Comparison of ENCODE assay signal across 20 cellular contexts in the genomic region with DNA sequence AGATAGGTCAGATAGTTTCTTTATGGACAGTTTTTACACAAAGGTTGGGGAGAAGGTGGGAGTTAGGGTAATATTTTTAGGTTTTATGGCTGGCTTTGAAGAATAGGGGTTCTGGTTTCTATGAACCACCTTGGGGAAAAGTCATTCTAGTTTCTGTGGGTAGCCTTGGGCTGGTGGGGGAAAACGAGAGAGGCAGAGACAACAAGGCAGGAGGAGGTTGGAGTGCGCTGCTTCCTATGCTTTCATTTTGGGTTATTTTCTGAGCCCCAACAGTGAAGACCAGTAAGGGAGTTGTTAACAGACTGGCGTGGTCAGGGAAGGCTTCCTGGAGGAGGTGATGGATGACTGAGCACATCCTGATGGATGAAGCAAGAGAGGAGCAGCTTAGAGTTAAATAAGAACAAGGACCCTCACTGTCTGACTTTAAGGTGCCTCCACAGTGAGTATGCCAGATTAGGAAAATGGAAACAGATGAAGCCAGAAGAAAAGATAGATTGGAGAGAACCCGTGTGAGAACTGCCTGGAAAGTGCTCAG.
DNase-seq lines count a peak whose midpoint lies in the region; ATAC-seq, FAIRE-seq and TF ChIP-seq lines count a peak whose summit lies in the region.
"Had no signal": no experiment of that assay in that cellular context is flagged by ENCODE, and none has a peak within 500 bp of the region (broad histone marks: within the 10 kb centered on the region; RNA-seq: fewer than 3 reads in every experiment).

No MANE protein-coding gene starts in this region.

- ATAC-seq in A549 = no peak
- ATAC-seq in K562 = no peak
- no peak for ATAC-seq in GM19395 (IDR thresholded peaks at IDR 0.05; ENCODE audit: unreplicated experiment)
- ATAC-seq in HG03571 (IDR thresholded peaks at IDR 0.05; ENCODE audit: unreplicated experiment) = no peak
- ATAC-seq: CD8-positive, alpha-beta T cell had no signal

- FAIRE-seq in A549 (lab: Jason Lieb, UNC) = no peak
- FAIRE-seq in K562 (lab: Jason Lieb, UNC) = no peak
- FAIRE-seq: G401.6, GM12892, GM19239 had no signal

- no TSS peak for BruUV-seq in K562 (replicated peaks; lab: Mats Ljungman, UMichigan)

- TF ChIP-seq POLR2A in A549 (IDR thresholded peaks at IDR 0.05; ENCODE audit: low read length) (no peak), K562 (conservative IDR thresholded peaks at IDR 0.05) (no peak)

- H2AFZ ChIP-seq in MM.1S (ENCODE audit: low read length) (no peak overlapping the region), K562 (ENCODE audit: low read depth, low read length) (no peak overlapping the region)

- TF ChIP-seq CTCF in A549 (IDR thresholded peaks at IDR 0.05) = no peak
- TF ChIP-seq CTCF in MM.1S (IDR thresholded peaks at IDR 0.05; ENCODE audit: low read length) = no peak
- no peak for TF ChIP-seq CTCF in K562 (IDR thresholded peaks at IDR 0.05 in 2 of 3, conservative IDR thresholded peaks at IDR 0.05 in 1 of 3; ENCODE audit: insufficient read depth in 2 of 3, low read depth in 1 of 3, low read length in 3 of 3)
- TF ChIP-seq CTCF in nephron progenitor cell (IDR thresholded peaks at IDR 0.05) = no peak

- no peaks in the 10 kb centered on the region for H3K9me3 ChIP-seq in A549
- H3K9me3 ChIP-seq in MM.1S (replicated peaks; ENCODE audit: insufficient read depth, low read length) = no peaks in the 10 kb centered on the region
- no peaks in the 10 kb centered on the region for H3K9me3 ChIP-seq in K562 (replicated peaks; ENCODE audit: control insufficient read depth, insufficient read depth, low read depth, low read length)
- H3K9me3 ChIP-seq: BLaER1, Caco-2 had no signal

- no peaks in the 10 kb centered on the region for H3K36me3 ChIP-seq in MM.1S (replicated peaks; ENCODE audit: insufficient read depth, low read length)
- H3K36me3 ChIP-seq in K562 (ENCODE audit: control insufficient read depth, insufficient read depth, low read length) = no peaks in the 10 kb centered on the region
- H3K36me3 ChIP-seq: BLaER1 had no signal

- H3K27ac ChIP-seq in A549 (no peak overlapping the region), MM.1S (ENCODE audit: low read length) (no peak overlapping the region), K562 (ENCODE audit: extremely low read depth, low read depth, low read length) (no peak overlapping the region)
- H3K27ac ChIP-seq: BLaER1, C4-2B had no signal

- WGBS in A549 (ENCODE audit: missing lambda C conversion rate) = 26% methylated on average over 4 of the region's 4 CpGs
- WGBS in K562 (ENCODE audit: insufficient coverage, low coverage, missing lambda C conversion rate) = 0% methylated on average over 4 of the region's 4 CpGs

- no peak for DNase-seq in A549 (ENCODE audit: low read depth in 1 of 2, low spot score in 1 of 2)
- peak; percentile 22 for DNase-seq in MM.1S
- no peak for DNase-seq in K562 (ENCODE audit: extremely low read depth in 1 of 4, low spot score in 3 of 4)
- no peak for DNase-seq in nephron progenitor cell
- DNase-seq: Caco-2; CD4-positive, CD25-positive, alpha-beta regulatory T cell; CD8-positive, alpha-beta T cell; DMS153; DND-41; GOT3; H7; HCEC 1CT had no signal

- H3K9me1 ChIP-seq in K562 (ENCODE audit: control insufficient read depth, insufficient read depth, low read length) = no peaks in the 10 kb centered on the region

- peaks cover 40% of the 10 kb centered on the region for H3K4me1 Mint-ChIP-seq in nephron progenitor cell
- H3K4me1 Mint-ChIP-seq: B cell; CD4-positive, CD25-positive, alpha-beta regulatory T cell had no signal

- no peaks in the 10 kb centered on the region for H3K36me3 Mint-ChIP-seq in nephron progenitor cell (ENCODE audit: low read depth)
- H3K36me3 Mint-ChIP-seq: CD4-positive, CD25-positive, alpha-beta regulatory T cell; CD8-positive, alpha-beta T cell had no signal

- in situ Hi-C loops in K562 (cut with MboI) = no loop called here

- intact Hi-C loops in K562 (cut with micrococcal nuclease) = no loop called here

- H4K20me1 ChIP-seq in MM.1S (ENCODE audit: insufficient read depth, low read length) = no peaks in the 10 kb centered on the region
- no peaks in the 10 kb centered on the region for H4K20me1 ChIP-seq in K562 (replicated peaks; ENCODE audit: control insufficient read depth, insufficient read depth, low read length)
- H4K20me1 ChIP-seq: BLaER1 had no signal

- H3K4me3 ChIP-seq in A549 = no peak overlapping the region
- H3K4me3 ChIP-seq in MM.1S (ENCODE audit: low read length) = no peak overlapping the region
- H3K4me3 ChIP-seq in K562 = no peak overlapping the region
- H3K4me3 ChIP-seq: BLaER1 had no signal

- H3K79me2 ChIP-seq in MM.1S (ENCODE audit: low read length) (no peaks in the 10 kb centered on the region), K562 (ENCODE audit: control insufficient read depth, insufficient read depth, low read length) (no peaks in the 10 kb centered on the region)

- TF ChIP-seq RAD21 in A549 (conservative IDR thresholded peaks at IDR 0.05 in 1 of 2, IDR thresholded peaks at IDR 0.05 in 1 of 2) (no peak), K562 (CRISPR knock-in tag; conservative IDR thresholded peaks at IDR 0.05 in 1 of 2, IDR thresholded peaks at IDR 0.05 in 1 of 2) (no peak)

- peak overlapping the region; percentile 1 for H3K27ac Mint-ChIP-seq in nephron progenitor cell
- H3K27ac Mint-ChIP-seq: B cell; CD4-positive, CD25-positive, alpha-beta regulatory T cell; CD8-positive, alpha-beta T cell had no signal

- H3F3A ChIP-seq in MM.1S (ENCODE audit: insufficient read depth, low read length) = peaks cover 3% of the 10 kb centered on the region; the same call in 1 of the 2 replicates

- H3K27me3 ChIP-seq in MM.1S (replicated peaks; ENCODE audit: insufficient read depth, low read length) (no peaks in the 10 kb centered on the region), K562 (ENCODE audit: control insufficient read depth in 2 of 2, insufficient read depth in 2 of 2, low read length in 2 of 2) (peaks cover 0 to 4% of the 10 kb centered on the region in 2 experiments; a peak in 2 of 5 replicates)
- H3K27me3 ChIP-seq: BLaER1 had no signal

- H3K9me2 ChIP-seq in MM.1S (replicated peaks; ENCODE audit: insufficient read depth, low read length) = no peaks in the 10 kb centered on the region

- H3K4me2 ChIP-seq in A549 (no peak overlapping the region), MM.1S (ENCODE audit: low read depth, low read length) (peak overlapping the region; percentile 35; the same call in 1 of the 2 replicates), K562 (ENCODE audit: insufficient read depth, low read length) (no peak overlapping the region)
- H3K4me2 ChIP-seq: BLaER1 had no signal

- no peaks in the 10 kb centered on the region for H3K4me1 ChIP-seq in A549
- 0 out of 2 replicates have a peak, but pooled peaks cover 5% of the 10 kb centered on the region for H3K4me1 ChIP-seq in MM.1S (ENCODE audit: low read length)
- no peaks in the 10 kb centered on the region for H3K4me1 ChIP-seq in K562 (replicated peaks in 1 of 2; ENCODE audit: control insufficient read depth in 2 of 2, insufficient read depth in 2 of 2, low read length in 2 of 2)
- H3K4me1 ChIP-seq: BLaER1, Caco-2 had no signal

- CTCF ChIA-PET in A549 (lab: Yijun Ruan, JAX) = no interaction called here
- CTCF ChIA-PET in K562 (lab: Yijun Ruan, JAX; ENCODE audit: low intra/inter-chr PET ratio) = no interaction called here

- H3K9ac ChIP-seq in MM.1S (ENCODE audit: low read length) (no peak overlapping the region), K562 (ENCODE audit: insufficient read depth in 1 of 2, low read depth in 2 of 2, low read length in 2 of 2) (no peak overlapping the region)
- H3K9ac ChIP-seq: BLaER1 had no signal

- no peak overlapping the region for H3K4me3 Mint-ChIP-seq in nephron progenitor cell
- H3K4me3 Mint-ChIP-seq: B cell; CD4-positive, CD25-positive, alpha-beta regulatory T cell; CD8-positive, alpha-beta T cell had no signal

- peaks cover 4% of the 10 kb centered on the region for H3K27me3 Mint-ChIP-seq in nephron progenitor cell (ENCODE audit: low read depth, poor library complexity)

- TF ChIP-seq EP300 in A549 (IDR thresholded peaks at IDR 0.05) (no peak), K562 (IDR thresholded peaks at IDR 0.05; ENCODE audit: low read length) (no peak)

- H3K9me3 Mint-ChIP-seq in nephron progenitor cell = no peaks in the 10 kb centered on the region
- H3K9me3 Mint-ChIP-seq: CD4-positive, CD25-positive, alpha-beta regulatory T cell; CD8-positive, alpha-beta T cell had no signal

- POLR2A ChIA-PET in A549 (lab: Yijun Ruan, JAX) (no interaction called here), K562 (lab: Yijun Ruan, JAX) (no interaction called here)

TF ChIP-seq in A549, 52 proteins besides CTCF, POLR2A, EP300 and RAD21:
- TF ChIP-seq ELK1 (IDR thresholded peaks at IDR 0.05; ENCODE audit: low read depth, low read length) (no peak), EHF (CRISPR knock-in tag; IDR thresholded peaks at IDR 0.05) (no peak), ZFP36 (IDR thresholded peaks at IDR 0.05; ENCODE audit: borderline replicate concordance, partially characterized antibody) (peak; percentile 67), JUNB (IDR thresholded peaks at IDR 0.05) (no peak)

TF ChIP-seq in K562, 482 proteins besides CTCF, POLR2A, EP300 and RAD21 (continues in another document):
- peak; percentile 85 for TF ChIP-seq ZFP36 (IDR thresholded peaks at IDR 0.05; ENCODE audit: low read depth, low read length, partially characterized antibody)
- no peak for TF ChIP-seq TCF7L2 (IDR thresholded peaks at IDR 0.05; ENCODE audit: low read depth, low read length)
- TF ChIP-seq, protein P1, sequence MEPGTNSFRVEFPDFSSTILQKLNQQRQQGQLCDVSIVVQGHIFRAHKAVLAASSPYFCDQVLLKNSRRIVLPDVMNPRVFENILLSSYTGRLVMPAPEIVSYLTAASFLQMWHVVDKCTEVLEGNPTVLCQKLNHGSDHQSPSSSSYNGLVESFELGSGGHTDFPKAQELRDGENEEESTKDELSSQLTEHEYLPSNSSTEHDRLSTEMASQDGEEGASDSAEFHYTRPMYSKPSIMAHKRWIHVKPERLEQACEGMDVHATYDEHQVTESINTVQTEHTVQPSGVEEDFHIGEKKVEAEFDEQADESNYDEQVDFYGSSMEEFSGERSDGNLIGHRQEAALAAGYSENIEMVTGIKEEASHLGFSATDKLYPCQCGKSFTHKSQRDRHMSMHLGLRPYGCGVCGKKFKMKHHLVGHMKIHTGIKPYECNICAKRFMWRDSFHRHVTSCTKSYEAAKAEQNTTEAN (CRISPR knock-in tag; IDR thresholded peaks at IDR 0.05) = no peak
- no peak for TF ChIP-seq BRF1 (IDR thresholded peaks at IDR 0.05; ENCODE audit: borderline replicate concordance, extremely low read depth, insufficient read length)
- TF ChIP-seq ZBTB34 (CRISPR knock-in tag; IDR thresholded peaks at IDR 0.05) = no peak

Comparison
In these comparisons a context has a peak if more than half of its experiments do, and no peak if none do; other contexts are left out.
1. Of the 35 proteins assayed by ChIP-seq in both K562 and A549: peak only in K562: none; only in A549: none; in both: ZFP36; in neither: 34.